12 cellular contexts compared by ENCODE assay signal in genomic region chr1:3245768-3246167, GRCh38.
DNase-seq lines count a peak whose midpoint lies in the region; ATAC-seq and TF ChIP-seq lines count a peak whose summit lies in the region.
"Had no signal": no experiment of that assay in that cellular context is flagged by ENCODE, and none has a peak within 500 bp of the region (broad histone marks: within the 10 kb centered on the region; RNA-seq: fewer than 3 reads in every experiment).

No MANE protein-coding gene starts in this region.

- ATAC-seq in activated T-helper 17 cell treated with anti-CD3 and anti-CD28 coated beads, Interleukin-2, amount 50 U/mL, for 72 hours (replicated peaks): no peak
- ATAC-seq in HG03354 (IDR thresholded peaks at IDR 0.05; ENCODE audit: poor library complexity, severe bottlenecking, unreplicated experiment): no peak
- ATAC-seq: GM23338 had no signal

- H3K27me3 Mint-ChIP-seq in nephron (ENCODE audit: low read depth): peaks cover 84% of the 10 kb centered on the region
- H3K27me3 Mint-ChIP-seq in activated T-helper 17 cell treated with anti-CD3 and anti-CD28 coated beads, Interleukin-2, amount 50 U/mL, for 72 hours: peaks cover 7% of the 10 kb centered on the region
- H3K27me3 Mint-ChIP-seq: CD4-positive, CD25-positive, alpha-beta regulatory T cell had no signal

- H3K27ac ChIP-seq in osteoblast (ENCODE audit: low read depth, low read length): no peak overlapping the region
- H3K27ac ChIP-seq: 22Rv1 had no signal

- DNase-seq in NOMO-1 treated with DMSO at 0.1 percent for 48 hours (lab: John Stamatoyannopoulos, UW; ENCODE audit: unreplicated experiment): peak; percentile 44
- no peak for DNase-seq in NOMO-1 treated with dmso at 0.1 percent for 144 hours (lab: John Stamatoyannopoulos, UW; ENCODE audit: unreplicated experiment)
- peak; percentile 84 for DNase-seq in osteoblast (ENCODE audit: insufficient read length, low spot score, missing footprints)
- no peak for DNase-seq in GM13976 (ENCODE audit: low spot score)
- DNase-seq: CD4-positive, CD25-positive, alpha-beta regulatory T cell; H7 had no signal

- peak overlapping the region in 2 of 3 experiments; percentile 17 to 28 for H3K4me3 Mint-ChIP-seq in nephron
- H3K4me3 Mint-ChIP-seq in activated T-helper 17 cell treated with anti-CD3 and anti-CD28 coated beads, Interleukin-2, amount 50 U/mL, for 72 hours: no peak overlapping the region
- H3K4me3 Mint-ChIP-seq: CD4-positive, CD25-positive, alpha-beta regulatory T cell; GM23338; IgD-negative memory B cell had no signal

- peaks cover 3% of the 10 kb centered on the region for H3K4me1 ChIP-seq in osteoblast (ENCODE audit: insufficient read depth, low read length)

- no peaks in the 10 kb centered on the region for H3K9me3 ChIP-seq in osteoblast (ENCODE audit: low read depth, low read length)

- in situ Hi-C loops in GM13976 (cut with MboI; ENCODE audit: low sequenced_read_pairs, unreplicated experiment): no loop called here

- no peaks in the 10 kb centered on the region for H3K27me3 ChIP-seq in osteoblast (ENCODE audit: insufficient read depth, low read length)

- H3K4me1 Mint-ChIP-seq in nephron: peaks cover 25% of the 10 kb centered on the region
- H3K4me1 Mint-ChIP-seq in activated T-helper 17 cell treated with anti-CD3 and anti-CD28 coated beads, Interleukin-2, amount 50 U/mL, for 72 hours: no peaks in the 10 kb centered on the region
- H3K4me1 Mint-ChIP-seq: CD4-positive, CD25-positive, alpha-beta regulatory T cell had no signal

- H3K9me3 Mint-ChIP-seq in nephron: no peaks in the 10 kb centered on the region
- no peaks in the 10 kb centered on the region for H3K9me3 Mint-ChIP-seq in activated T-helper 17 cell treated with anti-CD3 and anti-CD28 coated beads, Interleukin-2, amount 50 U/mL, for 72 hours
- H3K9me3 Mint-ChIP-seq: GM23338 had no signal

- H3K79me2 ChIP-seq in osteoblast (ENCODE audit: insufficient read depth, low read length): no peaks in the 10 kb centered on the region

- H3K27ac Mint-ChIP-seq in nephron: no peak overlapping the region
- no peak overlapping the region for H3K27ac Mint-ChIP-seq in activated T-helper 17 cell treated with anti-CD3 and anti-CD28 coated beads, Interleukin-2, amount 50 U/mL, for 72 hours
- H3K27ac Mint-ChIP-seq: CD4-positive, CD25-positive, alpha-beta regulatory T cell; GM23338; IgD-negative memory B cell had no signal

- no peak overlapping the region for H3K4me2 ChIP-seq in osteoblast (ENCODE audit: insufficient read depth, low read length)
- H3K4me2 ChIP-seq: GM23338 had no signal

- H3K36me3 ChIP-seq in osteoblast (ENCODE audit: insufficient read depth, low read length): no peaks in the 10 kb centered on the region

- no peak for TF ChIP-seq CTCF in nephron (IDR thresholded peaks at IDR 0.05; ENCODE audit: unreplicated experiment in 3 of 3)
- no peak for TF ChIP-seq CTCF in osteoblast (IDR thresholded peaks at IDR 0.05; ENCODE audit: extremely low read depth, low read depth, low read length)
- no peak for TF ChIP-seq CTCF in GM13976 (IDR thresholded peaks at IDR 0.05; ENCODE audit: borderline replicate concordance, control extremely low read depth, extremely low read depth, insufficient read depth, missing control alignments)

- H2AFZ ChIP-seq in osteoblast (ENCODE audit: low read length): no peak overlapping the region
- H2AFZ ChIP-seq: GM23338 had no signal

- H3K36me3 Mint-ChIP-seq in nephron (ENCODE audit: low read depth): no peaks in the 10 kb centered on the region
- no peaks in the 10 kb centered on the region for H3K36me3 Mint-ChIP-seq in activated T-helper 17 cell treated with anti-CD3 and anti-CD28 coated beads, Interleukin-2, amount 50 U/mL, for 72 hours (ENCODE audit: low read depth)
- H3K36me3 Mint-ChIP-seq: CD4-positive, CD25-positive, alpha-beta regulatory T cell; IgD-negative memory B cell had no signal

- H3K4me3 ChIP-seq in osteoblast (ENCODE audit: insufficient read depth, low read length): no peak overlapping the region
- H3K4me3 ChIP-seq: GM23338 had no signal

- peaks cover 3% of the 10 kb centered on the region for H4K20me1 ChIP-seq in osteoblast (ENCODE audit: insufficient read depth, low read length)

Comparison
In these comparisons a context has a peak if more than half of its experiments do, and no peak if none do; other contexts are left out.
1. DNase-seq: peak in NOMO-1 treated with DMSO at 0.1 percent for 48 hours (single experiment) and osteoblast (single experiment); none in NOMO-1 treated with dmso at 0.1 percent for 144 hours (single experiment) and GM13976 (single experiment).